Comparison of ENCODE assay signal across 8 cellular contexts in genomic region chr10:43136995-43137700, GRCh38. TPM values are rescaled to one million over a fixed set of nuclear protein-coding genes. Genes with fewer than 3 reads are reported as not detected.
DNase-seq lines count a peak whose midpoint lies in the region; ATAC-seq and TF ChIP-seq lines count a peak whose summit lies in the region.

No MANE protein-coding gene starts in this region.

- peak overlapping the region; percentile 56; the same call in 1 of the 2 replicates for H3K9ac ChIP-seq in HUES48 (ENCODE audit: low read depth, low read length)

- ATAC-seq in mucosa of descending colon = no peak
- ATAC-seq in GM21786 (IDR thresholded peaks at IDR 0.05; ENCODE audit: unreplicated experiment) = no peak
- no peak for ATAC-seq in esophagus mucosa

- no TSS peak for BruUV-seq in MCF 10A (replicated peaks; lab: Mats Ljungman, UMichigan)

- no peak for TF ChIP-seq CTCF in MCF 10A (IDR thresholded peaks at IDR 0.05; ENCODE audit: unreplicated experiment)
- TF ChIP-seq CTCF in mucosa of descending colon (IDR thresholded peaks at IDR 0.05) = no peak

- no peak overlapping the region for H3K27ac ChIP-seq in HUES48 (ENCODE audit: low read depth, low read length)

- CTCF ChIA-PET in MCF 10A (lab: Yijun Ruan, JAX) = interaction anchor here (0.6 to 1.4 kb wide), 3 partner anchors 24 to 68 kb away, joined by 3 to 4 read pairs (median 3); no protein-coding TSS in a partner anchor

- H3K4me3 ChIP-seq in HUES48 (ENCODE audit: low read depth, low read length) = peak overlapping the region; percentile 96
- peak overlapping the region; percentile 62 for H3K4me3 ChIP-seq in mucosa of descending colon

- H3K9me3 ChIP-seq in HUES48 (ENCODE audit: control insufficient read depth, insufficient read depth, low read length) (no peaks in the 10 kb centered on the region), mucosa of descending colon (no peaks in the 10 kb centered on the region)

- H3K4me3 Mint-ChIP-seq in MCF 10A (ENCODE audit: unreplicated experiment) = peak overlapping the region; percentile 91

- H3K27ac Mint-ChIP-seq in MCF 10A (ENCODE audit: low read depth, unreplicated experiment) = peak overlapping the region; percentile 92

- no peaks in the 10 kb centered on the region for H3K36me3 ChIP-seq in HUES48 (ENCODE audit: control insufficient read depth, insufficient read depth, low read length)
- H3K36me3 ChIP-seq in mucosa of descending colon (ENCODE audit: low read depth) = no peaks in the 10 kb centered on the region

- no peaks in the 10 kb centered on the region for H3K9me3 Mint-ChIP-seq in MCF 10A (ENCODE audit: unreplicated experiment)

- H3K27me3 Mint-ChIP-seq in MCF 10A (ENCODE audit: insufficient read depth, unreplicated experiment) = no peaks in the 10 kb centered on the region

- DNase-seq in A172 (ENCODE audit: low spot score) (peak; percentile 32), MCF 10A (ENCODE audit: unreplicated experiment) (peak; percentile 22), mucosa of descending colon (peak in 1 of 3 donors; percentile 20), cortex of kidney (lab: John Stamatoyannopoulos, UW) (no peak), DMS 273 (lab: John Stamatoyannopoulos, UW; ENCODE audit: unreplicated experiment) (no peak)

- peaks cover 8% of the 10 kb centered on the region for H3K27me3 ChIP-seq in HUES48 (ENCODE audit: control insufficient read depth, insufficient read depth, low read length)

- H3K4me1 ChIP-seq in HUES48 (ENCODE audit: control insufficient read depth, insufficient read depth, low read length) (peaks cover 7% of the 10 kb centered on the region), mucosa of descending colon (ENCODE audit: low read depth) (peaks cover 13% of the 10 kb centered on the region)

- H3K4me1 Mint-ChIP-seq in MCF 10A (ENCODE audit: insufficient read depth, unreplicated experiment) = peaks cover 20% of the 10 kb centered on the region

- intact Hi-C loops in MCF 10A (cut with micrococcal nuclease) (no loop called here), mucosa of descending colon (cut with DNase I, micrococcal nuclease) (no loop called here)

- POLR2A ChIA-PET in MCF 10A (lab: Yijun Ruan, JAX) = interaction anchor here (0.9 to 3.6 kb wide), 10 partner anchors 8 to 354 kb away, joined by 3 to 30 read pairs (median 4); partner anchors contain the start of gene BMS1

- no peaks in the 10 kb centered on the region for H3K36me3 Mint-ChIP-seq in MCF 10A (ENCODE audit: insufficient read depth, unreplicated experiment)

RNA-seq across cellular contexts. Expression of gene CSGALNACT2, which starts 1.1 kb away (rescaled TPM):
- 12.2 and 15.4 TPM in 2 replicates for total RNA-seq in A172 (2014; rRNA removed; shearing (Covaris generic))
- 30.0 and 32.8 TPM in 2 replicates for total RNA-seq in MCF 10A (2022)
- total RNA-seq in mucosa of descending colon = 10 to 100 TPM in 1 of 3 donors, 1 to 10 TPM in 2; 3.9 to 20.1 (median 7.4) TPM
- total RNA-seq in esophagus mucosa = 4.9 TPM

Comparison
In these comparisons a context has a peak if more than half of its experiments do, and no peak if none do; other contexts are left out.
1. DNase-seq: peak in A172 (single experiment) and MCF 10A (single experiment); none in cortex of kidney (single experiment) and DMS 273 (single experiment).